In genomic region chr11:68749061-68749491, GRCh38 we compare ENCODE assay signal across 13 cellular contexts. TPM values are rescaled to one million over a fixed set of nuclear protein-coding genes. Genes with fewer than 3 reads are reported as not detected.
DNase-seq lines count a peak whose midpoint lies in the region; ATAC-seq, FAIRE-seq and TF ChIP-seq lines count a peak whose summit lies in the region.
"Had no signal": no experiment of that assay in that cellular context is flagged by ENCODE, and none has a peak within 500 bp of the region (broad histone marks: within the 10 kb centered on the region; RNA-seq: fewer than 3 reads in every experiment).

No MANE protein-coding gene starts in this region.

- peak overlapping the region; percentile 2 for H3K27ac Mint-ChIP-seq in neural crest cell (ENCODE audit: unreplicated experiment)

- TF ChIP-seq CTCF in brain microvascular endothelial cell (IDR thresholded peaks at IDR 0.05; ENCODE audit: low read depth, low read length, missing control alignments) (peak; percentile 6), neural crest cell (conservative IDR thresholded peaks at IDR 0.05) (no peak)

- H3K4me3 ChIP-seq in brain microvascular endothelial cell (ENCODE audit: low read depth, low read length): no peak overlapping the region
- no peak overlapping the region for H3K4me3 ChIP-seq in small intestine (ENCODE audit: low read depth in 1 of 2, low read length in 2 of 2)
- H3K4me3 ChIP-seq: coronary artery had no signal

- H3K4me3 Mint-ChIP-seq in neural crest cell: peak overlapping the region; percentile 82

- in situ Hi-C loops in brain microvascular endothelial cell (cut with HindIII; ENCODE audit: low pct_ligation_motif_present, low sequenced_read_pairs): no loop called here

- peaks cover 12% of the 10 kb centered on the region for H3K27me3 Mint-ChIP-seq in neural crest cell (ENCODE audit: low read depth)

- ATAC-seq in GM21737 (IDR thresholded peaks at IDR 0.05; ENCODE audit: unreplicated experiment): no peak

- H3K36me3 Mint-ChIP-seq in neural crest cell (ENCODE audit: low read depth): no peaks in the 10 kb centered on the region

- H3K4me1 ChIP-seq in small intestine (ENCODE audit: control insufficient read depth in 2 of 2, insufficient read depth in 1 of 2, low read depth in 1 of 2, low read length in 1 of 2): no peaks in the 10 kb centered on the region

- H3K27me3 ChIP-seq in brain microvascular endothelial cell (replicated peaks) (no peaks in the 10 kb centered on the region), small intestine (ENCODE audit: control insufficient read depth in 2 of 2, insufficient read depth in 2 of 2, low read length in 2 of 2) (no peaks in the 10 kb centered on the region)

- FAIRE-seq in small intestine (lab: Jason Lieb, UNC): no peak

- 82 to 94% (median 85%) methylated on average over 9 of the region's 9 CpGs for WGBS in small intestine, 3 donors

- H3K9me3 ChIP-seq in small intestine (ENCODE audit: control insufficient read depth, low read depth): no peaks in the 10 kb centered on the region

- H3K9me3 Mint-ChIP-seq in neural crest cell: no peaks in the 10 kb centered on the region
- H3K9me3 Mint-ChIP-seq: stimulated activated naive CD8-positive, alpha-beta T cell treated with anti-CD3 and anti-CD28 coated beads, Interleukin-15, Interleukin-2, amounts not matched to agents 100 ng/mL and 50 ng/mL, for 24 hours had no signal

- DNase-seq in DMS53 (lab: John Stamatoyannopoulos, UW) (peak; percentile 24), DMS53 treated with DMSO at 0.1 percent for 48 hours (lab: John Stamatoyannopoulos, UW; ENCODE audit: unreplicated experiment) (no peak), NCI-H146 (lab: John Stamatoyannopoulos, UW) (peak; percentile 73), brain microvascular endothelial cell (peak; percentile 5), neural crest cell (ENCODE audit: low read depth, low spot score) (peak; percentile 12), iPS-NIHi11 (ENCODE audit: low spot score) (no peak), small intestine (no peak)
- DNase-seq: 8988T, Karpas-422, NCI-H69 had no signal

- H3K4me1 Mint-ChIP-seq in neural crest cell: peaks cover 27% of the 10 kb centered on the region

- H3K36me3 ChIP-seq in brain microvascular endothelial cell (replicated peaks): no peaks in the 10 kb centered on the region
- H3K36me3 ChIP-seq in small intestine (ENCODE audit: control insufficient read depth in 2 of 2, insufficient read depth in 2 of 2, low read length in 2 of 2): no peaks in the 10 kb centered on the region

- H3K27ac ChIP-seq in brain microvascular endothelial cell: no peak overlapping the region
- H3K27ac ChIP-seq in small intestine (ENCODE audit: low read depth in 1 of 2, low read length in 1 of 2): peak overlapping the region in 1 of 2 donors; percentile 38
- H3K27ac ChIP-seq: coronary artery had no signal

RNA-seq across cellular contexts. Expression of gene TESMIN, which starts 2.2 kb away (rescaled TPM):
- total RNA-seq in neural crest cell: 4.2 and 6.8 TPM in 2 replicates
- 1 to 10 TPM; 1.1 to 5.5 (median 3.4) TPM for polyA plus RNA-seq in small intestine

Comparison
In these comparisons a context has a peak if more than half of its experiments do, and no peak if none do; other contexts are left out.
1. DNase-seq: peak in DMS53 (single experiment), NCI-H146 (single experiment), brain microvascular endothelial cell (single experiment) and neural crest cell (single experiment); none in DMS53 treated with DMSO at 0.1 percent for 48 hours (single experiment), iPS-NIHi11 (single experiment) and small intestine (single experiment).